Comparison of ENCODE assay signal across 12 cellular contexts in the genomic region with DNA sequence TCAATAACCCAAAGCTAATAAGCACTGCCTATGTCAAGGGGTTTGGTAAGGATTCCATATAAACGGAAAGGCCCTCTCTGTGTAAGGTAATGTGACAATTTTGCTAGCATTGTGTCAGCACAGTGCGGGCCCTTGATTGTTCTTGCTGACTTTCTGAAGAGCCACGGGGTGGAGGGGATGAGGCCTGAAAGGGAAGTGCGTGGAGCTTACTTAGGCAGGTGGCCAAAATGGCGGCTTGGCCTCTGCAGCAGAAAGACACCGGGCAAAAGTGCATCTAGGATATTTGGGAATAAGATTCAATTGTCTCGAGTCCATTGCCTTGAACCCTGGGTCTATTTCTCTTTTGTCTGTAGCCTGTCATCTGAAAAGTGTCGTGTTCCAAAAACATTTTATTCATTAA.
DNase-seq lines count a peak whose midpoint lies in the region; ATAC-seq and TF ChIP-seq lines count a peak whose summit lies in the region.
"Had no signal": no experiment of that assay in that cellular context is flagged by ENCODE, and none has a peak within 500 bp of the region (broad histone marks: within the 10 kb centered on the region; RNA-seq: fewer than 3 reads in every experiment).

No MANE protein-coding gene starts in this region.

- POLR2A ChIA-PET in Caco-2 (lab: Charles Lee): no interaction called here
- POLR2A ChIA-PET in CD4-positive, alpha-beta T cell (lab: Charles Lee): no interaction called here

- no peaks in the 10 kb centered on the region for H3K9me3 Mint-ChIP-seq in Caco-2 (ENCODE audit: unreplicated experiment)
- no peaks in the 10 kb centered on the region for H3K9me3 Mint-ChIP-seq in CD4-positive, alpha-beta T cell
- H3K9me3 Mint-ChIP-seq: T-helper 2 cell treated with Interferon-gamma antibody and Interleukin-4, amounts not matched to agents 5 μg/mL and 100 μg/mL, for 36 hours had no signal

- peak overlapping the region; percentile 4 for H3K4me3 Mint-ChIP-seq in Caco-2 (ENCODE audit: unreplicated experiment)
- no peak overlapping the region for H3K4me3 Mint-ChIP-seq in CD4-positive, alpha-beta T cell
- H3K4me3 Mint-ChIP-seq: B cell; T-helper 2 cell treated with Interferon-gamma antibody and Interleukin-4, amounts not matched to agents 5 μg/mL and 100 μg/mL, for 36 hours had no signal

- no peaks in the 10 kb centered on the region for H3K27me3 Mint-ChIP-seq in Caco-2 (ENCODE audit: insufficient read depth, unreplicated experiment)
- no peaks in the 10 kb centered on the region for H3K27me3 Mint-ChIP-seq in CD4-positive, alpha-beta T cell
- H3K27me3 Mint-ChIP-seq: B cell had no signal

- H3K36me3 ChIP-seq in Caco-2 (ENCODE audit: control insufficient read depth, insufficient read depth, low read length): no peaks in the 10 kb centered on the region
- H3K36me3 ChIP-seq in heart right ventricle: no peaks in the 10 kb centered on the region
- H3K36me3 ChIP-seq in prostate gland: no peaks in the 10 kb centered on the region

- TF ChIP-seq POLR2A in prostate gland (IDR thresholded peaks at IDR 0.05): no peak

- H3K27ac Mint-ChIP-seq in Caco-2 (ENCODE audit: unreplicated experiment): peak overlapping the region; percentile 71
- no peak overlapping the region for H3K27ac Mint-ChIP-seq in CD4-positive, alpha-beta T cell
- H3K27ac Mint-ChIP-seq: B cell; T-helper 2 cell treated with Interferon-gamma antibody and Interleukin-4, amounts not matched to agents 5 μg/mL and 100 μg/mL, for 36 hours had no signal

- DNase-seq in Caco-2 (no peak), heart right ventricle (peak; percentile 37 to 66), prostate gland (ENCODE audit: low spot score) (no peak)
- no peak for DNase-seq in CD4-positive, alpha-beta T cell
- DNase-seq: activated T-cell treated with anti-CD3 and anti-CD28 coated beads, Interleukin-2, amount 50 U/mL, for 1 hour; stimulated activated CD4-positive, alpha-beta T cell treated with anti-CD3 and anti-CD28 coated beads, Interleukin-4, amount 100 ng/mL, for 1 hour had no signal

- intact Hi-C loops in Caco-2 (cut with micrococcal nuclease; ENCODE audit: unreplicated experiment) (no loop called here), heart right ventricle (cut with DNase I) (no loop called here), prostate gland (cut with DNase I) (no loop called here)
- intact Hi-C loops in CD4-positive, alpha-beta T cell (cut with DNase I, micrococcal nuclease): no loop called here

- no peak for TF ChIP-seq CTCF in Caco-2 (IDR thresholded peaks at IDR 0.05; ENCODE audit: insufficient read depth in 1 of 2, low read depth in 1 of 2, low read length in 1 of 2, severe bottlenecking in 1 of 2, unreplicated experiment in 1 of 2)
- TF ChIP-seq CTCF in heart right ventricle (IDR thresholded peaks at IDR 0.05): no peak
- no peak for TF ChIP-seq CTCF in prostate gland (IDR thresholded peaks at IDR 0.05)
- no peak for TF ChIP-seq CTCF in CD4-positive, alpha-beta T cell (IDR thresholded peaks at IDR 0.05)

- H3K4me1 Mint-ChIP-seq in Caco-2 (ENCODE audit: low read depth, unreplicated experiment): peaks cover 35% of the 10 kb centered on the region
- no peaks in the 10 kb centered on the region for H3K4me1 Mint-ChIP-seq in CD4-positive, alpha-beta T cell (ENCODE audit: low read depth)

- peak; percentile 33 to 81 (median 62) for ATAC-seq in heart right ventricle
- no peak for ATAC-seq in CD4-positive, alpha-beta T cell (ENCODE audit: poor library complexity)
- no peak for ATAC-seq in HG03521 (IDR thresholded peaks at IDR 0.05; ENCODE audit: unreplicated experiment)
- ATAC-seq in HG02870 (IDR thresholded peaks at IDR 0.05; ENCODE audit: unreplicated experiment): no peak
- no peak for ATAC-seq in GM18520 (IDR thresholded peaks at IDR 0.05; ENCODE audit: unreplicated experiment)

- BruUV-seq in Caco-2 (replicated peaks; lab: Mats Ljungman, UMichigan): no TSS peak

- H3K4me1 ChIP-seq in Caco-2 (peaks cover 29% of the 10 kb centered on the region), heart right ventricle (peaks cover 14 to 54% (median 47%) of the 10 kb centered on the region in 9 donors), prostate gland (replicated peaks) (no peaks in the 10 kb centered on the region)

- CTCF ChIA-PET in Caco-2 (lab: Charles Lee): no interaction called here
- CTCF ChIA-PET in CD4-positive, alpha-beta T cell (lab: Charles Lee): no interaction called here

- no peaks in the 10 kb centered on the region for H3K36me3 Mint-ChIP-seq in Caco-2 (ENCODE audit: insufficient read depth, unreplicated experiment)
- H3K36me3 Mint-ChIP-seq in CD4-positive, alpha-beta T cell (ENCODE audit: low read depth): no peaks in the 10 kb centered on the region

- no peaks in the 10 kb centered on the region for H3K9me3 ChIP-seq in Caco-2
- no peaks in the 10 kb centered on the region for H3K9me3 ChIP-seq in heart right ventricle
- H3K9me3 ChIP-seq in prostate gland: no peaks in the 10 kb centered on the region
- H3K9me3 ChIP-seq in CD4-positive, alpha-beta T cell (ENCODE audit: control insufficient read depth, low read length): no peaks in the 10 kb centered on the region

- H3K27me3 ChIP-seq in Caco-2 (replicated peaks; ENCODE audit: control insufficient read depth, insufficient read depth, low read length): no peaks in the 10 kb centered on the region
- no peaks in the 10 kb centered on the region for H3K27me3 ChIP-seq in heart right ventricle
- H3K27me3 ChIP-seq in prostate gland (replicated peaks; ENCODE audit: insufficient read depth): no peaks in the 10 kb centered on the region
- no peaks in the 10 kb centered on the region for H3K27me3 ChIP-seq in CD4-positive, alpha-beta T cell (ENCODE audit: control insufficient read depth, insufficient read depth, low read length)

- WGBS in heart right ventricle, 2 donors: 39 to 50% methylated on average over 8 of the region's 8 CpGs
- WGBS in prostate gland: 35% methylated on average over 8 of the region's 8 CpGs

- H3K4me3 ChIP-seq in Caco-2 (ENCODE audit: low read depth, low read length): no peak overlapping the region
- H3K4me3 ChIP-seq in heart right ventricle: peak overlapping the region in 1 of 10 donors; percentile 13
- no peak overlapping the region for H3K4me3 ChIP-seq in prostate gland

- H3K27ac ChIP-seq in angular gyrus (ENCODE audit: low read depth, low read length): peak overlapping the region; percentile 55
- H3K27ac ChIP-seq in heart right ventricle: peak overlapping the region; percentile 34 to 90 (median 74)
- H3K27ac ChIP-seq in prostate gland: peak overlapping the region; percentile 61 to 62
- H3K27ac ChIP-seq in CD4-positive, alpha-beta T cell (ENCODE audit: low read depth, low read length): no peak overlapping the region

Comparison
In these comparisons a context has a peak if more than half of its experiments do, and no peak if none do; other contexts are left out.
1. DNase-seq: peak in heart right ventricle (2 of 2); none in Caco-2 (0 of 2), prostate gland (single experiment) and CD4-positive, alpha-beta T cell (0 of 10).
2. ATAC-seq: peak in heart right ventricle (8 of 8); none in CD4-positive, alpha-beta T cell (single experiment), HG03521 (single experiment), HG02870 (single experiment) and GM18520 (single experiment).